In the genomic region with DNA sequence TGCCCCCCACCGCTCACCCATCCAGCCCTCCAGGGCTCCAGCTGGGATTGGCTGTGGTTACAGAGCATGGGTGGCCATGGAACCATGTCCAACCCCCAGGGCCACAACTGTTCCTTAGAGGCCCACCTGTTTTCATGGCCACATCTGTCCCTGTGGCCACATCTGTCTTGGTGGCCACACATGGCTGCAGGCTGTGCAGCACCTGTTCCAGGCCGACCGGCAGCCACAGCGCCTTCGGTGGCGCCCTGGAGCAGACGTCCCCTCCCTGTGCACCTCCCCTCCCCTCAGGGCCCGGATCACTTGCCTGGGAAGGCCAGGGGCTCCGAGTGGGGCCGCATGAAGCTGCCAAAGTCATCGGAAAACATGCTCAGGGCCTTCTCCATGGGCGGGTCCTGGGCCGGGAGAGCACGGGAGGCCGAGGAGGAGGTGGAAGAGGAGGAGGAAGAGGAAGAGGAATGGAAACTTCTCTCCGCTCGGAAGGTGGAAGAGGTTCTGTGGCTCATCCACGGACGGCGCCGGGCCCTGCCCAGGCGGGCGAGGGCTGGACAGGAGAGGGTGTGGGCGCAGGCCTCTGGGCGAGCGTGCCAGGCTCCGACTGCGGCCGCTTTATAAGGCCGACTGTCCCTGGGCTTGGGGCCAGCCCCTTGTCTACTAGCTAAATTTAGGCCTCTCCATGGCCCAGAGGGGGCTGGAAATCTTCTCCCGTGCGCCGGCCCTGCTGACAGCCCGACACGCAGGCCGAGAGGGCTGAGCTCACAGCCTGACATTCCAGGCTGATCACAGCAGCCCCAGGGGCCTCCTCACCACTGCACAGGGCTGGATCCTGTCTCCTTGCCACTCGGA, we compare ENCODE assay signal across 9 cellular contexts. TPM values are rescaled to one million over a fixed set of nuclear protein-coding genes. Genes with fewer than 3 reads are reported as not detected.
DNase-seq lines count a peak whose midpoint lies in the region; ATAC-seq and TF ChIP-seq lines count a peak whose summit lies in the region.
"Had no signal": no experiment of that assay in that cellular context is flagged by ENCODE, and none has a peak within 500 bp of the region (broad histone marks: within the 10 kb centered on the region; RNA-seq: fewer than 3 reads in every experiment).

A gene (minus strand): TSS at position 583 of the 843 bp plus-strand sequence. CDS start 80 bp downstream, at position 503.

- H3K4me1 Mint-ChIP-seq in stimulated activated naive B cell treated with anti-CD40 and anti-IgM and Interleukin-4, amounts not matched to agents 10 μg/mL and 1 μg/mL and 100 μg/mL, for 72 hours = peaks cover 26 to 36% of the 10 kb centered on the region in 2 donors

- CTCF ChIA-PET in OCI-LY7 (lab: Charles Lee; ENCODE audit: unreplicated experiment) = no interaction called here

- DNase-seq in Ammon's horn (ENCODE audit: low spot score) = peak; percentile 46
- peak; percentile 33 for DNase-seq in OCI-LY7 (ENCODE audit: low spot score)
- DNase-seq in fibroblast of villous mesenchyme (ENCODE audit: low read depth) = peak; percentile 84
- no peak for DNase-seq in omental fat pad (ENCODE audit: low spot score)
- DNase-seq in UCSD-AML1 (lab: John Stamatoyannopoulos, UW; ENCODE audit: unreplicated experiment) = no peak
- no peak for DNase-seq in stimulated activated naive B cell treated with anti-CD40 and anti-IgM and Interleukin-4, amounts not matched to agents 10 μg/mL and 1 μg/mL and 100 μg/mL, for 72 hours

- peak; percentile 71 for ATAC-seq in omental fat pad (ENCODE audit: low FRiP score)
- ATAC-seq in GM19023 (IDR thresholded peaks at IDR 0.05; ENCODE audit: unreplicated experiment) = no peak
- no peak for ATAC-seq in GM21737 (IDR thresholded peaks at IDR 0.05; ENCODE audit: unreplicated experiment)
- no peak for ATAC-seq in stimulated activated naive B cell treated with anti-CD40 and anti-IgM and Interleukin-4, amounts not matched to agents 10 μg/mL and 1 μg/mL and 100 μg/mL, for 72 hours (replicated peaks)

- intact Hi-C loops in OCI-LY7 (cut with micrococcal nuclease; ENCODE audit: unreplicated experiment) = no loop called here

- no peaks in the 10 kb centered on the region for H3K36me3 ChIP-seq in OCI-LY7 (ENCODE audit: insufficient read depth, low read length)

- H3K4me2 ChIP-seq in OCI-LY7 (ENCODE audit: low read length) = no peak within 1 kb of the TSS

- H3K27ac ChIP-seq in OCI-LY7 (ENCODE audit: low read depth, low read length, poor library complexity, severe bottlenecking) = no peak within 1 kb of the TSS

- H3K79me2 ChIP-seq in OCI-LY7 (ENCODE audit: insufficient read depth, low read depth, low read length) = no peaks in the 10 kb centered on the region

- no peaks in the 10 kb centered on the region for H4K20me1 ChIP-seq in OCI-LY7 (ENCODE audit: insufficient read depth, low read length)

- no peak within 1 kb of the TSS for H2AFZ ChIP-seq in OCI-LY7 (ENCODE audit: low read length)

- H3K9me3 ChIP-seq in OCI-LY7 (ENCODE audit: low read length) = no peaks in the 10 kb centered on the region

- no TSS peak for BruUV-seq in OCI-LY7 (replicated peaks; lab: Mats Ljungman, UMichigan)

- H3K27ac Mint-ChIP-seq in stimulated activated naive B cell treated with anti-CD40 and anti-IgM and Interleukin-4, amounts not matched to agents 10 μg/mL and 1 μg/mL and 100 μg/mL, for 72 hours = no peak within 1 kb of the TSS

- H3K27me3 Mint-ChIP-seq in stimulated activated naive B cell treated with anti-CD40 and anti-IgM and Interleukin-4, amounts not matched to agents 10 μg/mL and 1 μg/mL and 100 μg/mL, for 72 hours = peaks cover 13 to 17% of the 10 kb centered on the region in 2 donors

- H3K36me3 Mint-ChIP-seq in stimulated activated naive B cell treated with anti-CD40 and anti-IgM and Interleukin-4, amounts not matched to agents 10 μg/mL and 1 μg/mL and 100 μg/mL, for 72 hours = no peaks in the 10 kb centered on the region

- POLR2A ChIA-PET in OCI-LY7 (lab: Charles Lee) = no interaction called here

- no peaks in the 10 kb centered on the region for H3K9me3 Mint-ChIP-seq in stimulated activated naive B cell treated with anti-CD40 and anti-IgM and Interleukin-4, amounts not matched to agents 10 μg/mL and 1 μg/mL and 100 μg/mL, for 72 hours

- TF ChIP-seq CTCF in OCI-LY7 (conservative IDR thresholded peaks at IDR 0.05; ENCODE audit: low read length) (peak; percentile 41), fibroblast of villous mesenchyme (IDR thresholded peaks at IDR 0.05; ENCODE audit: insufficient read depth, low read depth, low read length) (no peak), omental fat pad (IDR thresholded peaks at IDR 0.05) (no peak)

- H3K4me3 ChIP-seq in OCI-LY7 (ENCODE audit: low read depth, low read length, poor library complexity, severe bottlenecking) (no peak within 1 kb of the TSS), fibroblast of villous mesenchyme (ENCODE audit: low read depth, low read length) (no peak within 1 kb of the TSS)

- H3K4me3 Mint-ChIP-seq in stimulated activated naive B cell treated with anti-CD40 and anti-IgM and Interleukin-4, amounts not matched to agents 10 μg/mL and 1 μg/mL and 100 μg/mL, for 72 hours = no peak within 1 kb of the TSS

- H3K9me2 ChIP-seq in OCI-LY7 (ENCODE audit: insufficient read depth, low read length) = no peaks in the 10 kb centered on the region

- H3K4me1 ChIP-seq in OCI-LY7 (ENCODE audit: insufficient read depth, low read length, poor library complexity, severe bottlenecking) = peaks cover 17% of the 10 kb centered on the region

RNA-seq across cellular contexts. Expression of the gene that starts here (rescaled TPM):
- total RNA-seq in OCI-LY7 (2014; rRNA removed; shearing (Covaris generic)) = not detected in 2 replicates
- total RNA-seq in OCI-LY7 (2022) (not detected in 2 replicates), fibroblast of villous mesenchyme (1.7 and 3.5 TPM in 2 replicates), omental fat pad (100 to 1,000 TPM in 3 of 4 donors, 10 to 100 TPM in 1; 65.7 to 157 (median 128) TPM)
- total RNA-seq: HT1080 had no signal

Comparison
In these comparisons a context has a peak if more than half of its experiments do, and no peak if none do; other contexts are left out.
1. RNA of the gene that starts here (total RNA-seq): 65.7 to 157 TPM in omental fat pad; 1.7 to 3.5 TPM in fibroblast of villous mesenchyme and not detected in OCI-LY7; every median in the first group is over 10 times any median in the second.
2. Peak in DNase-seq in OCI-LY7; RNA of the gene not detected or under 1 TPM.
3. DNase-seq: peak in Ammon's horn (single experiment) and fibroblast of villous mesenchyme (single experiment); none in omental fat pad (single experiment), UCSD-AML1 (single experiment) and stimulated activated naive B cell treated with anti-CD40 and anti-IgM and Interleukin-4, amounts not matched to agents 10 μg/mL and 1 μg/mL and 100 μg/mL, for 72 hours (single experiment).